28 cellular contexts compared by ENCODE assay signal in the genomic region with DNA sequence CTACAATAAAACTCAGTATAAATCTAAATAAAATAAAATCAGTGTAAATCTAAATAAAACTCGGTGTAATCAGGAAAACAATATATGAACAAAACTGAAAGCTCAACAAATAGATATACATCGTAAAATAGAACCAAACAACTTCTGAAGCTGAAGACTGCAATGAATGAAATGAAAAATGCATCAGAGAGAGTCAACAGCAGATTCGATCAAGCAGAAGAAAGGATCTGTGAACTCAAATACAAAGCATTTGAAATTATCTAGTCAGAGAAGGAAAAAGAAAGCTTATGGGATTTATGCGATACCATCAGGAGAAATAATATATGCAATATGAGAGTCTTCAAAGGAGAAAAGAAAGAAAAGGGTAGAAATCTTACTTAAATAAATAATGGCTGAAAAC.
"Had no signal": no experiment of that assay in that cellular context is flagged by ENCODE, and none has a peak within 500 bp of the region (broad histone marks: within the 10 kb centered on the region; RNA-seq: fewer than 3 reads in every experiment).

No MANE protein-coding gene starts in this region.

- H3K27me3 ChIP-seq: colonic mucosa, dorsolateral prefrontal cortex, esophagus muscularis mucosa, esophagus squamous epithelium, foreskin keratinocyte, gastrocnemius medialis, gastroesophageal sphincter, heart left ventricle, heart right ventricle had no signal

- FAIRE-seq: colon, endometrium, endothelial cell of umbilical vein, frontal cortex had no signal

- H3K36me3 ChIP-seq: colonic mucosa, esophagus muscularis mucosa, esophagus squamous epithelium, gastrocnemius medialis, gastroesophageal sphincter, heart left ventricle, heart right ventricle had no signal

- H3K9me3 ChIP-seq: colonic mucosa, gastrocnemius medialis had no signal

- DNase-seq: colonic mucosa; cortex of kidney; dermis blood vessel endothelial cell; dorsolateral prefrontal cortex; effector CD4-positive, alpha-beta T cell; effector CD8-positive, alpha-beta T cell; effector memory CD4-positive, alpha-beta T cell; effector memory CD8-positive, alpha-beta T cell; endodermal cell; erythroblast; esophagus squamous epithelium; foreskin fibroblast; foreskin keratinocyte; foreskin melanocyte; gastrocnemius medialis; glutamatergic neuron; head of caudate nucleus; heart left ventricle; heart right ventricle had no signal

- H3K4me1 ChIP-seq: colonic mucosa, esophagus squamous epithelium, foreskin keratinocyte, heart right ventricle had no signal

- H3K4me3 ChIP-seq: colonic mucosa, coronary artery, dorsolateral prefrontal cortex, esophagus muscularis mucosa, esophagus squamous epithelium, gastrocnemius medialis, gastroesophageal sphincter, heart left ventricle, heart right ventricle had no signal

- ATAC-seq: effector memory CD8-positive, alpha-beta T cell; esophagus mucosa; foreskin keratinocyte; gastrocnemius medialis; gastroesophageal sphincter; heart left ventricle; heart right ventricle had no signal

- H3K27ac ChIP-seq: colonic mucosa, coronary artery, dorsolateral prefrontal cortex, epithelial cell of prostate, esophagus muscularis mucosa, esophagus squamous epithelium, foreskin keratinocyte, gastrocnemius medialis, gastroesophageal sphincter, heart left ventricle, heart right ventricle had no signal
